1 cellular context compared by ENCODE assay signal in genomic region chr14:24215495-24216344, GRCh38.
A peak's percentile ranks its signal among the peaks of the same experiment; 100 is the strongest.
TF ChIP-seq lines count a peak whose summit lies in the region.

Gene MDP1, minus strand, starts transcription at chr14:24216066. Its CDS starts 111 bp downstream, at chr14:24215955.

TF ChIP-seq in HepG2, 621 proteins besides CTCF, POLR2A, EP300 and RAD21 (continued from another document and continues in another):
- TF ChIP-seq, protein P1, sequence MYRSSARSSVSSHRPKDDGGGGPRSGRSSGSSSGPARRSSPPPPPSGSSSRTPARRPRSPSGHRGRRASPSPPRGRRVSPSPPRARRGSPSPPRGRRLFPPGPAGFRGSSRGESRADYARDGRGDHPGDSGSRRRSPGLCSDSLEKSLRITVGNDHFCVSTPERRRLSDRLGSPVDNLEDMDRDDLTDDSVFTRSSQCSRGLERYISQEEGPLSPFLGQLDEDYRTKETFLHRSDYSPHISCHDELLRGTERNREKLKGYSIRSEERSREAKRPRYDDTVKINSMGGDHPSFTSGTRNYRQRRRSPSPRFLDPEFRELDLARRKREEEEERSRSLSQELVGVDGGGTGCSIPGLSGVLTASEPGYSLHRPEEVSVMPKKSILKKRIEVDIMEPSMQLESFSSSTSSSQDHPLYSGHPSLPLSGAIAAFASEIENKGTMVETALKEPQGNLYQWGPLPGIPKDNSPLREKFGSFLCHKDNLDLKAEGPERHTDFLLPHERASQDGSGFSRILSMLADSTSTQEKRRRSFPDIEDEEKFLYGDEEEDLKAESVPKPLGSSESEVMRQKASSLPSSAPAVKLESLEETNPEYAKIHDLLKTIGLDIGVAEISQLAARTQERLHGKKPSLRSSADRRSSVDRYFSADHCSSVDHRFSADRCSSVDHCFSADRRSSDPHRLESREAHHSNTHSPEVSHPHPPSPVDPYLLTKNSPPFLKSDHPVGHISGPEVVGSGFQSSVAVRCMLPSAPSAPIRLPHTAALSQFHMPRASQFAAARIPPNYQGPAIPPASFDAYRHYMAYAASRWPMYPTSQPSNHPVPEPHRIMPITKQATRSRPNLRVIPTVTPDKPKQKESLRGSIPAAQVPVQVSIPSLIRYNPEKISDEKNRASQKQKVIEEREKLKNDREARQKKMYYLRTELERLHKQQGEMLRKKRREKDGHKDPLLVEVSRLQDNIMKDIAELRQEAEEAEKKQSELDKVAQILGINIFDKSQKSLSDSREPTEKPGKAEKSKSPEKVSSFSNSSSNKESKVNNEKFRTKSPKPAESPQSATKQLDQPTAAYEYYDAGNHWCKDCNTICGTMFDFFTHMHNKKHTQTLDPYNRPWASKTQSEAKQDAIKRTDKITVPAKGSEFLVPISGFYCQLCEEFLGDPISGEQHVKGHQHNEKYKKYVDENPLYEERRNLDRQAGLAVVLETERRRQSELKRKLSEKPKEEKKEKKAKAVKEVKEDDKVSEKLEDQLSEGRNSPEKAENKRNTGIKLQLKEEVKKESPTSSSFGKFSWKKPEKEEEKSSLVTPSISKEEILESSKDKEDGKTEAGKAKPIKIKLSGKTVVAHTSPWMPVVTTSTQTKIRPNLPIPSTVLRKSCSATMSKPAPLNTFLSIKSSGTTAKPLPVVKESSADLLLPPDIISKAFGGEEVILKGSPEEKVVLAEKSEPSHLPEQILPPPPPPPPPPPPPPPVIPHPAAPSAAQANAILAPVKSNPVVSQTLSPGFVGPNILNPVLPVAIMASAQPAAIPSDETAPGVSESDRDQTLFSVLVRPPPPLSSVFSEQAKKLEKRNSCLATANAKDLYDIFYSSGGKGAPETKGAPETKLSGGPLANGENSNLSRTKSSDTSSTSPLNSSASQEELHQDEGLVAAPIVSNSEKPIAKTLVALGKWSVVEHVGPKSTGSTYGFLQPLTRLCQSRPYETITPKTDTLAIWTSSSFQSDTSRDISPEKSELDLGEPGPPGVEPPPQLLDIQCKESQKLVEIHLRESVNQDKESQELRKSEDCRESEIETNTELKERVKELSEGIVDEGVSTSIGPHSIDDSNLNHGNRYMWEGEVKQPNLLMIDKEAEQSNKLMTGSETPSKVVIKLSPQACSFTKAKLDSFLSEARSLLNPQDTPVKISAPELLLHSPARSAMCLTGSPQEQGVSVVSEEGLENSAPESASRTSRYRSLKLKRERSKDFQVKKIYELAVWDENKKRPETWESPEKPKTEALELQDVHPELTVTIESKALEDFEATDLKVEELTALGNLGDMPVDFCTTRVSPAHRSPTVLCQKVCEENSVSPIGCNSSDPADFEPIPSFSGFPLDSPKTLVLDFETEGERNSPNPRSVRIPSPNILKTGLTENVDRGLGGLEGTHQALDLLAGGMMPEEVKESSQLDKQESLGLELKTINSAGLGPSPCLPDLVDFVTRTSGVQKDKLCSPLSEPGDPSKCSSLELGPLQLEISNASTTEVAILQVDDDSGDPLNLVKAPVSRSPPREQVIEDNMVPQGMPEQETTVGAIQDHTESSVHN (CRISPR knock-in tag; IDR thresholded peaks at IDR 0.05), result peak; percentile 95
- TF ChIP-seq, protein P2, sequence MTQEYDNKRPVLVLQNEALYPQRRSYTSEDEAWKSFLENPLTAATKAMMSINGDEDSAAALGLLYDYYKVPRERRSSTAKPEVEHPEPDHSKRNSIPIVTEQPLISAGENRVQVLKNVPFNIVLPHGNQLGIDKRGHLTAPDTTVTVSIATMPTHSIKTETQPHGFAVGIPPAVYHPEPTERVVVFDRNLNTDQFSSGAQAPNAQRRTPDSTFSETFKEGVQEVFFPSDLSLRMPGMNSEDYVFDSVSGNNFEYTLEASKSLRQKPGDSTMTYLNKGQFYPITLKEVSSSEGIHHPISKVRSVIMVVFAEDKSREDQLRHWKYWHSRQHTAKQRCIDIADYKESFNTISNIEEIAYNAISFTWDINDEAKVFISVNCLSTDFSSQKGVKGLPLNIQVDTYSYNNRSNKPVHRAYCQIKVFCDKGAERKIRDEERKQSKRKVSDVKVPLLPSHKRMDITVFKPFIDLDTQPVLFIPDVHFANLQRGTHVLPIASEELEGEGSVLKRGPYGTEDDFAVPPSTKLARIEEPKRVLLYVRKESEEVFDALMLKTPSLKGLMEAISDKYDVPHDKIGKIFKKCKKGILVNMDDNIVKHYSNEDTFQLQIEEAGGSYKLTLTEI (CRISPR knock-in tag; conservative IDR thresholded peaks at IDR 0.05), result no peak
- TF ChIP-seq, protein P3, sequence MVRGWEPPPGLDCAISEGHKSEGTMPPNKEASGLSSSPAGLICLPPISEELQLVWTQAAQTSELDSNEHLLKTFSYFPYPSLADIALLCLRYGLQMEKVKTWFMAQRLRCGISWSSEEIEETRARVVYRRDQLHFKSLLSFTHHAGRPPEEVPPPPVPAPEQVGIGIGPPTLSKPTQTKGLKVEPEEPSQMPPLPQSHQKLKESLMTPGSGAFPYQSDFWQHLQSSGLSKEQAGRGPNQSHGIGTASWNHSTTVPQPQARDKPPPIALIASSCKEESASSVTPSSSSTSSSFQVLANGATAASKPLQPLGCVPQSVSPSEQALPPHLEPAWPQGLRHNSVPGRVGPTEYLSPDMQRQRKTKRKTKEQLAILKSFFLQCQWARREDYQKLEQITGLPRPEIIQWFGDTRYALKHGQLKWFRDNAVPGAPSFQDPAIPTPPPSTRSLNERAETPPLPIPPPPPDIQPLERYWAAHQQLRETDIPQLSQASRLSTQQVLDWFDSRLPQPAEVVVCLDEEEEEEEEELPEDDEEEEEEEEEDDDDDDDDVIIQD (CRISPR knock-in tag; IDR thresholded peaks at IDR 0.05; ENCODE audit: low read depth), result peak; percentile 100
- TF ChIP-seq SIN3B (IDR thresholded peaks at IDR 0.05; ENCODE audit: low read length) (peak; percentile 82), RERE (CRISPR knock-in tag; IDR thresholded peaks at IDR 0.05; ENCODE audit: low read depth) (no peak; the same call in none of the 2 replicates), RFX1 (IDR thresholded peaks at IDR 0.05) (no peak), HMG20A (CRISPR knock-in tag; IDR thresholded peaks at IDR 0.05; ENCODE audit: borderline replicate concordance) (peak; percentile 74), BCL6 (CRISPR knock-in tag; IDR thresholded peaks at IDR 0.05) (peak; percentile 76), POLR2AphosphoS2 (IDR thresholded peaks at IDR 0.05; ENCODE audit: low read depth, low read length) (peak; percentile 67; the same call in 1 of the 2 replicates), ZNF646 (CRISPR knock-in tag; IDR thresholded peaks at IDR 0.05) (peak; percentile 53; the same call in 1 of the 2 replicates), U2AF1 (optimal IDR thresholded peaks at IDR 0.05; ENCODE audit: low read depth, low read length) (peak; percentile 100), KAT2B (IDR thresholded peaks at IDR 0.05; ENCODE audit: borderline replicate concordance, low read depth, low read length) (no peak), SP4 (CRISPR knock-in tag; IDR thresholded peaks at IDR 0.05) (peak; percentile 86), CC2D1A (CRISPR knock-in tag; IDR thresholded peaks at IDR 0.05) (peak; percentile 94; the same call in 1 of the 2 replicates), HOXD1 (CRISPR knock-in tag; IDR thresholded peaks at IDR 0.05) (peak; percentile 95), TP53 (CRISPR knock-in tag; conservative IDR thresholded peaks at IDR 0.05) (no peak; the same call in none of the 2 replicates), MBD4 (IDR thresholded peaks at IDR 0.05; ENCODE audit: borderline replicate concordance, low read length) (no peak), ZKSCAN8 (CRISPR knock-in tag; IDR thresholded peaks at IDR 0.05; ENCODE audit: borderline replicate concordance) (peak; percentile 97), SAP130 (CRISPR knock-in tag; IDR thresholded peaks at IDR 0.05; ENCODE audit: low read depth) (peak; percentile 99), PLRG1 (conservative IDR thresholded peaks at IDR 0.05) (no peak), NR2F6 (IDR thresholded peaks at IDR 0.05) (peak; percentile 18; the same call in 1 of the 2 replicates), NR2F6 (CRISPR knock-in tag; IDR thresholded peaks at IDR 0.05) (peak; percentile 78), ZNF317 (CRISPR knock-in tag; IDR thresholded peaks at IDR 0.05) (peak; percentile 94), ZNF891 (CRISPR knock-in tag; IDR thresholded peaks at IDR 0.05) (peak; percentile 100)
- TF ChIP-seq, protein P4, sequence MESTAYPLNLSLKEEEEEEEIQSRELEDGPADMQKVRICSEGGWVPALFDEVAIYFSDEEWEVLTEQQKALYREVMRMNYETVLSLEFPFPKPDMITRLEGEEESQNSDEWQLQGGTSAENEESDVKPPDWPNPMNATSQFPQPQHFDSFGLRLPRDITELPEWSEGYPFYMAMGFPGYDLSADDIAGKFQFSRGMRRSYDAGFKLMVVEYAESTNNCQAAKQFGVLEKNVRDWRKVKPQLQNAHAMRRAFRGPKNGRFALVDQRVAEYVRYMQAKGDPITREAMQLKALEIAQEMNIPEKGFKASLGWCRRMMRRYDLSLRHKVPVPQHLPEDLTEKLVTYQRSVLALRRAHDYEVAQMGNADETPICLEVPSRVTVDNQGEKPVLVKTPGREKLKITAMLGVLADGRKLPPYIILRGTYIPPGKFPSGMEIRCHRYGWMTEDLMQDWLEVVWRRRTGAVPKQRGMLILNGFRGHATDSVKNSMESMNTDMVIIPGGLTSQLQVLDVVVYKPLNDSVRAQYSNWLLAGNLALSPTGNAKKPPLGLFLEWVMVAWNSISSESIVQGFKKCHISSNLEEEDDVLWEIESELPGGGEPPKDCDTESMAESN (CRISPR knock-in tag; conservative IDR thresholded peaks at IDR 0.05), result peak; percentile 98
- TF ChIP-seq, protein P5, sequence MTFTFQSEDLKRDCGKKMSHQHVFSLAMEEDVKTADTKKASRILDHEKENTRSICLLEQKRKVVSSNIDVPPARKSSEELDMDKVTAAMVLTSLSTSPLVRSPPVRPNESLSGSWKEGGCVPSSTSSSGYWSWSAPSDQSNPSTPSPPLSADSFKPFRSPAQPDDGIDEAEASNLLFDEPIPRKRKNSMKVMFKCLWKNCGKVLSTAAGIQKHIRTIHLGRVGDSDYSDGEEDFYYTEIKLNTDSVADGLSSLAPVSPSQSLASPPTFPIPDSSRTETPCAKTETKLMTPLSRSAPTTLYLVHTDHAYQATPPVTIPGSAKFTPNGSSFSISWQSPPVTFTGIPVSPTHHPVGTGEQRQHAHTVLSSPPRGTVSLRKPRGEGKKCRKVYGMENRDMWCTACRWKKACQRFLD (CRISPR knock-in tag; IDR thresholded peaks at IDR 0.05; ENCODE audit: borderline replicate concordance), result peak; percentile 99; the same call in 1 of the 2 replicates
